11 cellular contexts compared by ENCODE assay signal in genomic region chr4:111923786-111924185, GRCh38.
"Had no signal": no experiment of that assay in that cellular context is flagged by ENCODE, and none has a peak within 500 bp of the region (broad histone marks: within the 10 kb centered on the region; RNA-seq: fewer than 3 reads in every experiment).

No MANE protein-coding gene starts in this region.

- FAIRE-seq: pancreas had no signal

- H3K9me3 ChIP-seq: pancreas, tibial artery, uterus had no signal

- H3K4me2 ChIP-seq: neural progenitor cell had no signal

- H3K4me1 ChIP-seq: neural progenitor cell, pancreas, tibial artery, uterus had no signal

- H3K36me3 ChIP-seq: neural progenitor cell, pancreas, tibial artery, uterus had no signal

- H2AFZ ChIP-seq: neural progenitor cell had no signal

- H3K9ac ChIP-seq: neural progenitor cell had no signal

- H3K27ac ChIP-seq: neural progenitor cell, pancreas, tibial artery, uterus had no signal

- DNase-seq: activated CD4-positive, alpha-beta T cell treated with anti-CD3 and anti-CD28 coated beads, Interleukin-2, amount 50 U/mL, for 48 hours; activated CD4-positive, CD25-positive, alpha-beta regulatory T cell treated with anti-CD3 and anti-CD28 coated beads, Interleukin-2, amount 50 U/mL, for 72 hours; activated CD8-positive, alpha-beta memory T cell treated with anti-CD3 and anti-CD28 coated beads, Interleukin-2, amount 10 ng/mL, durations not matched to agents 7 days and 5 days; activated gamma-delta T cell; activated T-cell treated with anti-CD3 and anti-CD28 coated beads, Interleukin-2, amount 50 U/mL, for 4 hours; pancreas; stimulated activated CD4-positive, alpha-beta T cell treated with anti-CD3 and anti-CD28 coated beads, Interleukin-15, amount 100 ng/mL, for 24 hours; T-helper 17 cell; tibial artery; uterus had no signal

- H3K27me3 ChIP-seq: neural progenitor cell, pancreas, tibial artery, uterus had no signal

- H3K4me3 ChIP-seq: neural progenitor cell, pancreas, tibial artery, uterus had no signal
